ENCODE assay signal across 13 cellular contexts in the genomic region with DNA sequence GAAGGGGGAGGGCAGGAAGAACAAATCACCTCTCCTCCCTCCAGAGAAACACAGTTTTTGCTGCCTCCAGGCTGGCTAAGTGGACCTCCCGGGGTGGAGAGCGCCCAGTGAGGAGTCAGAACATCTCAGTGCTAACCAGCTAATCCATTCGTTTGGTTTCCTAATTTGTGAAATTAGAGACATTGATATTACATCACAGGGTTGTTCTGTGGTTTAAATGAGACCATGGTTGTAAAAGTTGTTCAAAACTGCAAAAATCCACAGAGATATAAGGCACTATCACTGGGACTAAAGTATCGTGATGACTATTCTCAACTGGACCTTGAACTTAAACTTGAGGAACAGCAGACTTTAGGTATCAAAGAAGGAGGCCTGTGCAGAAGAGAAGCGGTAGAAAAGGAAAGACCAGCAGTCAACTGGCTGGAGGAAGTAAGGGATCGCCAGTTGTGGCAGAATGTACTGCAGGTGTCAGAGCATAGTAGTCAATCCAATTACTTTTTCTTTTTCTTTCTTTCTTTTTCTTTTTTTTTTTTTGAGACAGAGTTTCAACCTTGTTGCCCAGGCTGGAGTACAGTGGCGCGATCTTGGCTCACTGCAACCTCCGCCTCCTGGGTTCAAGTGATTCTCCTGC. TPM values are rescaled to one million over a fixed set of nuclear protein-coding genes. Genes with fewer than 3 reads are reported as not detected.
DNase-seq lines count a peak whose midpoint lies in the region; ATAC-seq, FAIRE-seq and TF ChIP-seq lines count a peak whose summit lies in the region.
"Had no signal": no experiment of that assay in that cellular context is flagged by ENCODE, and none has a peak within 500 bp of the region (broad histone marks: within the 10 kb centered on the region; RNA-seq: fewer than 3 reads in every experiment).

No MANE protein-coding gene starts in this region.

- H3K27ac ChIP-seq in left ventricle myocardium inferior (replicated peaks) (peak overlapping the region; percentile 64), lower lobe of right lung (no peak overlapping the region)
- H3K27ac ChIP-seq: upper lobe of left lung had no signal

- H3K4me3 ChIP-seq in left ventricle myocardium inferior (no peak overlapping the region), lower lobe of right lung (no peak overlapping the region)
- H3K4me3 ChIP-seq: upper lobe of left lung had no signal

- peaks cover 70% of the 10 kb centered on the region for H3K4me1 Mint-ChIP-seq in T-helper 17 cell
- H3K4me1 Mint-ChIP-seq in memory B cell: peaks cover 74% of the 10 kb centered on the region

- no peaks in the 10 kb centered on the region for H3K27me3 ChIP-seq in left ventricle myocardium inferior (ENCODE audit: low read depth)
- no peaks in the 10 kb centered on the region for H3K27me3 ChIP-seq in lower lobe of right lung (ENCODE audit: low read depth)
- H3K27me3 ChIP-seq: upper lobe of left lung had no signal

- no peak for FAIRE-seq in GM19239 (lab: Jason Lieb, UNC)

- H3K36me3 Mint-ChIP-seq in T-helper 17 cell (ENCODE audit: low read depth) (peaks cover 11% of the 10 kb centered on the region), memory B cell (peaks cover 70% of the 10 kb centered on the region)

- DNase-seq in left ventricle myocardium inferior (no peak), Right ventricle myocardium superior (no peak), T-helper 17 cell (no peak), memory B cell (ENCODE audit: low spot score in 2 of 2) (no peak), lower lobe of right lung (no peak), GM19239 (ENCODE audit: insufficient read length, low spot score) (no peak), NCI-H1694 (lab: John Stamatoyannopoulos, UW) (no peak)
- DNase-seq in stimulated activated CD4-positive, alpha-beta T cell treated with anti-CD3 and anti-CD28 coated beads, Interleukin-12 subunit alpha, Interleukin-12 subunit beta, amount 100 ng/mL, for 4 hours: no peak
- DNase-seq: aorta; DMS79; NCI-H1092 treated with DMSO at 0.1 percent for 48 hours; stimulated activated CD4-positive, alpha-beta T cell treated with anti-CD3 and anti-CD28 coated beads, Interleukin-15, amount 100 ng/mL, for 24 hours; upper lobe of left lung had no signal

- ATAC-seq in Right ventricle myocardium superior (ENCODE audit: poor library complexity): no peak
- no peak for ATAC-seq in T-helper 17 cell
- ATAC-seq in memory B cell (ENCODE audit: low read depth): peak; percentile 35
- ATAC-seq in lower lobe of right lung: no peak

- H3K36me3 ChIP-seq in left ventricle myocardium inferior (no peaks in the 10 kb centered on the region), lower lobe of right lung (no peaks in the 10 kb centered on the region)
- H3K36me3 ChIP-seq: upper lobe of left lung had no signal

- TF ChIP-seq CTCF in left ventricle myocardium inferior (IDR thresholded peaks at IDR 0.05; ENCODE audit: borderline replicate concordance) (no peak), lower lobe of right lung (IDR thresholded peaks at IDR 0.05) (no peak)

- peak overlapping the region; percentile 13 for H3K4me3 Mint-ChIP-seq in T-helper 17 cell
- peak overlapping the region; percentile 46 for H3K4me3 Mint-ChIP-seq in memory B cell

- H3K4me1 ChIP-seq in left ventricle myocardium inferior (no peaks in the 10 kb centered on the region), lower lobe of right lung (no peaks in the 10 kb centered on the region)
- H3K4me1 ChIP-seq: upper lobe of left lung had no signal

- H3K27ac Mint-ChIP-seq in T-helper 17 cell (peak overlapping the region; percentile 99), memory B cell (peak overlapping the region; percentile 88)

- intact Hi-C loops in left ventricle myocardium inferior (cut with micrococcal nuclease): no loop called here
- intact Hi-C loops in Right ventricle myocardium superior (cut with DNase I): no loop called here
- intact Hi-C loops in lower lobe of right lung (cut with DNase I): no loop called here

- no peaks in the 10 kb centered on the region for H3K9me3 Mint-ChIP-seq in memory B cell

- H3K9me3 ChIP-seq in left ventricle myocardium inferior (replicated peaks) (peaks cover 16% of the 10 kb centered on the region), T-helper 17 cell (ENCODE audit: control insufficient read depth, low read length, poor library complexity, severe bottlenecking) (no peaks in the 10 kb centered on the region), lower lobe of right lung (peaks cover 4% of the 10 kb centered on the region)
- H3K9me3 ChIP-seq: upper lobe of left lung had no signal

- H3K27me3 Mint-ChIP-seq in T-helper 17 cell: no peaks in the 10 kb centered on the region
- H3K27me3 Mint-ChIP-seq in memory B cell: no peaks in the 10 kb centered on the region

RNA-seq across cellular contexts. Expression of gene RIPOR2, which starts 33.9 kb away (rescaled TPM):
- total RNA-seq in left ventricle myocardium inferior: 3.1 TPM
- total RNA-seq in Right ventricle myocardium superior: 3.1 TPM
- total RNA-seq in T-helper 17 cell: 100 to 1,000 TPM; 296 to 364 TPM
- 38.0 TPM for total RNA-seq in lower lobe of right lung
